ENCODE assay signal across 8 cellular contexts in the genomic region with DNA sequence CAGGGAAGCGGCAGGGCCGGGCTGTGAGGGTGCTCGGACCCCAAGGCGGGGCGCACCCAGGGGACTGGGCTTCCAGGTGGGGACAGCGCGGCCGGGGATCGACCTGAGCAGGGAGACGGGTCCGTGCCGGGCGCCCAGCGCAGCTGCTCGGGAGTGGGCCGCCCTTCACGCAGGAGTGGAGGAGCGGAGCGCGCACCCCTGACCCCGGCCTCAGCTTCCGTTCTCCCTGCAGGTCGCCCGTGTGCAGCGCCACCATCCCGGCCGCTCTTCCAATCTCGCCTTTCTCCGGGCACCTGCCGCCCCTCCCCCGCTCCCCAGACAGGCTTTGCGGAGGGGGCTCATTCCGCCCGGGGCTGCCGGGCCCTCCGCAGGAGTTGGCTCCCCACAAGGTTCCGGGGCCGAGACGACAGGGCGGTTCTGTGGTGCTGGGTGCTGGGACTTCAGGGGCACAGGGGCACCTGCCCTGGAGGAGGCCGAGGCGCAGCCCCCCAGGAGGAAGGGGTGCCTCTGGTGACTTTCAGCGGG. TPM values are rescaled to one million over a fixed set of nuclear protein-coding genes. Genes with fewer than 3 reads are reported as not detected.
A peak's percentile ranks its signal among the peaks of the same experiment; 100 is the strongest.
DNase-seq lines count a peak whose midpoint lies in the region; ATAC-seq and TF ChIP-seq lines count a peak whose summit lies in the region.
"Not testable (repeated sequence)": the region's sequence is repeated elsewhere in the genome, so short reads cannot be mapped to it uniquely, and the experiment has no call there.

No MANE protein-coding gene starts in this region.

- not testable (repeated sequence) for TF ChIP-seq CTCF in HFF-Myc (IDR thresholded peaks at IDR 0.05; ENCODE audit: low read depth, low read length, missing control alignments); WTC11 (IDR thresholded peaks at IDR 0.05); cardiac fibroblast (IDR thresholded peaks at IDR 0.05; ENCODE audit: low read depth, low read length); ovary (IDR thresholded peaks at IDR 0.05); transverse colon (IDR thresholded peaks at IDR 0.05)

- H3K9me3 Mint-ChIP-seq in WTC11, result peaks cover 23% of the 10 kb centered on the region

- not testable (repeated sequence) for H3K36me3 ChIP-seq in iPS-15b (ENCODE audit: control insufficient read depth, insufficient read depth, low read length); ovary; transverse colon

- H3K4me1 ChIP-seq in iPS-15b (ENCODE audit: control insufficient read depth, insufficient read depth, low read length); ovary (ENCODE audit: insufficient read depth): not testable (repeated sequence)
- H3K4me1 ChIP-seq in transverse colon, result peaks cover 3 to 24% (median 17%) of the 10 kb centered on the region in 4 donors

- not testable (repeated sequence) for H3K9ac ChIP-seq in iPS-15b (ENCODE audit: low read depth, low read length)

- POLR2A ChIA-PET in WTC11 (lab: Charles Lee), result not testable (repeated sequence)

- H3K4me3 Mint-ChIP-seq in WTC11, result peak overlapping the region; percentile 60

- CTCF ChIA-PET in WTC11 (lab: Charles Lee), result not testable (repeated sequence)

- H3K27ac Mint-ChIP-seq in WTC11, result not testable (repeated sequence)

- H3K27ac ChIP-seq in ovary, result not testable (repeated sequence)
- H3K27ac ChIP-seq in transverse colon, result peak overlapping the region in 2 of 4 donors; percentile 36 to 83

- peaks cover 33% of the 10 kb centered on the region for H3K27me3 Mint-ChIP-seq in WTC11 (ENCODE audit: low read depth)

- H3K4me3 ChIP-seq in GM08714 (ENCODE audit: low read length) (peak overlapping the region; percentile 68; the same call in 1 of the 2 replicates), HFF-Myc (replicated peaks; ENCODE audit: low read depth, low read length) (peak overlapping the region; percentile 40; the same call in 1 of the 2 replicates), cardiac fibroblast (replicated peaks in 1 of 2; ENCODE audit: low read depth in 2 of 2, low read length in 2 of 2) (peak overlapping the region; percentile 25 to 52), iPS-15b (ENCODE audit: low read depth, low read length) (peak overlapping the region; percentile 43), ovary (peak overlapping the region; percentile 52), transverse colon (peak overlapping the region; percentile 47 to 97 (median 90))

- in situ Hi-C loops in KBM-7 (cut with MboI; ENCODE audit: low pct_unique_long_range_greater_than_20kb, low sequenced_read_pairs), result not testable (repeated sequence)
- in situ Hi-C loops in transverse colon (cut with MboI; ENCODE audit: low pct_ligation_motif_present in 1 of 4, low pct_unique_long_range_greater_than_20kb in 1 of 4, low sequenced_read_pairs in 3 of 4), result loop anchor here in 1 of 4 donors (5.0 kb wide), 1 partner anchor 88 kb away; no protein-coding TSS in a partner anchor

- H3K4me1 Mint-ChIP-seq in WTC11, result not testable (repeated sequence)

- H3K27me3 ChIP-seq in iPS-15b (ENCODE audit: control insufficient read depth, insufficient read depth, low read length); ovary; transverse colon: not testable (repeated sequence)

- TF ChIP-seq EP300 in ovary (IDR thresholded peaks at IDR 0.05); transverse colon (IDR thresholded peaks at IDR 0.05; ENCODE audit: low read depth): not testable (repeated sequence)

- not testable (repeated sequence) for TF ChIP-seq POLR2A in ovary (IDR thresholded peaks at IDR 0.05); transverse colon (IDR thresholded peaks at IDR 0.05)

- peak; percentile 12 for ATAC-seq in WTC11

- not testable (repeated sequence) for DNase-seq in HFF-Myc (ENCODE audit: extremely low read depth, low read depth); WTC11 (ENCODE audit: low spot score); cardiac fibroblast (ENCODE audit: low read depth in 2 of 2); transverse colon
- DNase-seq in KBM-7 (peak; percentile 31), ovary (peak in 3 of 5 donors; percentile 35 to 36 (median 36))

- H3K9me3 ChIP-seq in iPS-15b (ENCODE audit: control insufficient read depth, insufficient read depth, low read length); ovary; transverse colon: not testable (repeated sequence)

- 2 to 13% (median 2%) methylated on average over 12 to 37 of the region's 43 CpGs for WGBS in ovary, 3 donors
- WGBS in transverse colon (ENCODE audit: low coverage in 1 of 2), 2 donors, result 0 to 3% methylated on average over 4 to 11 of the region's 43 CpGs

- intact Hi-C loops in ovary (cut with DNase I); transverse colon (cut with DNase I; ENCODE audit: low total_unique reads): not testable (repeated sequence)

- H3K36me3 Mint-ChIP-seq in WTC11, result peaks cover 21% of the 10 kb centered on the region

RNA-seq across cellular contexts. Expression of a gene that starts 0.7 kb away (rescaled TPM):
- total RNA-seq in WTC11 (2021) (2.3 to 4.4 TPM (median 3.1 TPM) in 3 replicates), ovary (1 to 10 TPM; 1.7 to 8.0 (median 2.4) TPM), transverse colon (10 to 100 TPM in 1 of 4 donors, 1 to 10 TPM in 2, not detected in 1; 1.1 to 18.9 (median 2.4) TPM)
- 1 to 10 TPM; 1.7 to 2.9 TPM for polyA plus RNA-seq in ovary

Comparison
In these comparisons a context has a peak if more than half of its experiments do, and no peak if none do; other contexts are left out.
1. H3K4me3 ChIP-seq: peak in every context shown above with its lines; median percentile 90 in transverse colon; 68 in GM08714; 52 in ovary; 43 in iPS-15b; 40 in HFF-Myc; 38 in cardiac fibroblast.